In genomic region chr17:39144414-39144813, GRCh38 we compare ENCODE assay signal across 9 cellular contexts. TPM values are rescaled to one million over a fixed set of nuclear protein-coding genes. Genes with fewer than 3 reads are reported as not detected.
A peak's percentile ranks its signal among the peaks of the same experiment; 100 is the strongest.
DNase-seq lines count a peak whose midpoint lies in the region; ATAC-seq lines count a peak whose summit lies in the region.
"Had no signal": no experiment of that assay in that cellular context is flagged by ENCODE, and none has a peak within 500 bp of the region (broad histone marks: within the 10 kb centered on the region; RNA-seq: fewer than 3 reads in every experiment).

No MANE protein-coding gene starts in this region.

- H3K36me3 Mint-ChIP-seq in natural killer cell treated with Interleukin-12 subunit alpha and Interleukin-12 subunit beta and Interleukin-15 and Interleukin-18, amount 100 ng/mL, for 72 hours, result no peaks in the 10 kb centered on the region

- ATAC-seq in HG02938 (IDR thresholded peaks at IDR 0.05; ENCODE audit: unreplicated experiment), result no peak
- ATAC-seq in natural killer cell treated with Interleukin-12 subunit alpha and Interleukin-12 subunit beta and Interleukin-15 and Interleukin-18, amount 100 ng/mL, for 72 hours, result no peak

- no peak overlapping the region for H3K27ac Mint-ChIP-seq in natural killer cell treated with Interleukin-12 subunit alpha and Interleukin-12 subunit beta and Interleukin-15 and Interleukin-18, amount 100 ng/mL, for 72 hours

- no peak overlapping the region for H3K4me3 Mint-ChIP-seq in natural killer cell treated with Interleukin-12 subunit alpha and Interleukin-12 subunit beta and Interleukin-15 and Interleukin-18, amount 100 ng/mL, for 72 hours
- H3K4me3 Mint-ChIP-seq: neural crest cell had no signal

- H3K9me3 Mint-ChIP-seq in natural killer cell treated with Interleukin-12 subunit alpha and Interleukin-12 subunit beta and Interleukin-15 and Interleukin-18, amount 100 ng/mL, for 72 hours, result no peaks in the 10 kb centered on the region
- H3K9me3 Mint-ChIP-seq: neural crest cell had no signal

- DNase-seq in AG20443 (ENCODE audit: low spot score), result peak; percentile 76
- DNase-seq in NCI-H2029 (lab: John Stamatoyannopoulos, UW), result peak; percentile 97
- peak; percentile 94 for DNase-seq in cerebellar cortex (ENCODE audit: low spot score)
- DNase-seq in mucosa of gallbladder (ENCODE audit: low spot score), result peak; percentile 91
- DNase-seq in activated T-cell treated with anti-CD3 and anti-CD28 coated beads, Interleukin-2, amount 50 U/mL, for 48 hours, result no peak
- no peak for DNase-seq in NCI-H128 (lab: John Stamatoyannopoulos, UW; ENCODE audit: unreplicated experiment)
- DNase-seq in natural killer cell treated with Interleukin-12 subunit alpha and Interleukin-12 subunit beta and Interleukin-15 and Interleukin-18, amount 100 ng/mL, for 72 hours (ENCODE audit: low spot score), result no peak

- no peaks in the 10 kb centered on the region for H3K4me1 Mint-ChIP-seq in natural killer cell treated with Interleukin-12 subunit alpha and Interleukin-12 subunit beta and Interleukin-15 and Interleukin-18, amount 100 ng/mL, for 72 hours (ENCODE audit: low read depth in 2 of 2)
- H3K4me1 Mint-ChIP-seq: neural crest cell had no signal

- H3K27me3 Mint-ChIP-seq in natural killer cell treated with Interleukin-12 subunit alpha and Interleukin-12 subunit beta and Interleukin-15 and Interleukin-18, amount 100 ng/mL, for 72 hours, result peaks cover 2 to 3% of the 10 kb centered on the region in 2 donors

RNA-seq across cellular contexts. Expression of gene PLXDC1, which starts 7.0 kb away (rescaled TPM):
- 21.2 TPM for total RNA-seq in mucosa of gallbladder
- under 1 TPM in 1 of 2 donors, not detected in 1; 0.43 TPM for total RNA-seq in natural killer cell treated with Interleukin-12 subunit alpha and Interleukin-12 subunit beta and Interleukin-15 and Interleukin-18, amount 100 ng/mL, for 72 hours

RNA-seq across cellular contexts. Expression of gene ARL5C, which starts 21.5 kb away (rescaled TPM):
- total RNA-seq in mucosa of gallbladder, result not detected
- total RNA-seq in natural killer cell treated with Interleukin-12 subunit alpha and Interleukin-12 subunit beta and Interleukin-15 and Interleukin-18, amount 100 ng/mL, for 72 hours, result not detected
- total RNA-seq: neural crest cell had no signal

RNA-seq across cellular contexts. Expression of gene CACNB1, which starts 53.1 kb away (rescaled TPM):
- 6.4 TPM for total RNA-seq in mucosa of gallbladder
- total RNA-seq in natural killer cell treated with Interleukin-12 subunit alpha and Interleukin-12 subunit beta and Interleukin-15 and Interleukin-18, amount 100 ng/mL, for 72 hours, result 10 to 100 TPM; 18.8 to 49.9 TPM

RNA-seq across cellular contexts. Expression of gene RPL19, which starts 55.7 kb away (rescaled TPM):
- 1,121 TPM for total RNA-seq in mucosa of gallbladder
- 1,000 to 10,000 TPM; 1,326 to 1,683 TPM for total RNA-seq in natural killer cell treated with Interleukin-12 subunit alpha and Interleukin-12 subunit beta and Interleukin-15 and Interleukin-18, amount 100 ng/mL, for 72 hours

Comparison
In these comparisons a context has a peak if more than half of its experiments do, and no peak if none do; other contexts are left out.
1. DNase-seq: peak in AG20443 (single experiment), NCI-H2029 (single experiment), cerebellar cortex (single experiment) and mucosa of gallbladder (single experiment); none in activated T-cell treated with anti-CD3 and anti-CD28 coated beads, Interleukin-2, amount 50 U/mL, for 48 hours (0 of 2), NCI-H128 (single experiment) and natural killer cell treated with Interleukin-12 subunit alpha and Interleukin-12 subunit beta and Interleukin-15 and Interleukin-18, amount 100 ng/mL, for 72 hours (single experiment).
2. RNA of gene PLXDC1, which starts 7.0 kb away (total RNA-seq): 21.2 TPM in mucosa of gallbladder (single experiment); 0.43 TPM in natural killer cell treated with Interleukin-12 subunit alpha and Interleukin-12 subunit beta and Interleukin-15 and Interleukin-18, amount 100 ng/mL, for 72 hours; every median in the first group is over 10 times any median in the second.